Comparison of ENCODE assay signal across 1 cellular context in the genomic region with DNA sequence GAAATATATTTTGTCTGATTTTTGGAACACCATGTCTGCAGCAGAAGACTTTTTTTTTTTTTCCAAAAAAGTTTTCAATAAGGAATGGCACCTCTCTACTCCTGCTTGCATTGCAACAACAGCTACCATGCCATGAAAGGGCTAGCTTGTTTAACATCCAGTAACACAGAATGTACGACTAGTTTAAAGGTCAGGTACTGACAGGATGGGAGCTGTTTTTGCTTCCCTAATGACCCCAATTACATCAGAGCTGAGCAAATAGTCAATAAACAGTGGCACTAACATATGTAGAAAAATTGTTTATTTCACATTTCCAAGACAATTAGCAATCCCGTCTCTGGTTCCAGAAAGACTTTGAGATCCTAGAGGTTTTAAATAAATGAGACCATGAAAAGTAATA.
TF ChIP-seq lines count a peak whose summit lies in the region.

No MANE protein-coding gene starts in this region.

TF ChIP-seq in liver, 16 proteins besides CTCF, POLR2A, EP300 and RAD21 (continued from another document):
- TF ChIP-seq, protein P1, sequence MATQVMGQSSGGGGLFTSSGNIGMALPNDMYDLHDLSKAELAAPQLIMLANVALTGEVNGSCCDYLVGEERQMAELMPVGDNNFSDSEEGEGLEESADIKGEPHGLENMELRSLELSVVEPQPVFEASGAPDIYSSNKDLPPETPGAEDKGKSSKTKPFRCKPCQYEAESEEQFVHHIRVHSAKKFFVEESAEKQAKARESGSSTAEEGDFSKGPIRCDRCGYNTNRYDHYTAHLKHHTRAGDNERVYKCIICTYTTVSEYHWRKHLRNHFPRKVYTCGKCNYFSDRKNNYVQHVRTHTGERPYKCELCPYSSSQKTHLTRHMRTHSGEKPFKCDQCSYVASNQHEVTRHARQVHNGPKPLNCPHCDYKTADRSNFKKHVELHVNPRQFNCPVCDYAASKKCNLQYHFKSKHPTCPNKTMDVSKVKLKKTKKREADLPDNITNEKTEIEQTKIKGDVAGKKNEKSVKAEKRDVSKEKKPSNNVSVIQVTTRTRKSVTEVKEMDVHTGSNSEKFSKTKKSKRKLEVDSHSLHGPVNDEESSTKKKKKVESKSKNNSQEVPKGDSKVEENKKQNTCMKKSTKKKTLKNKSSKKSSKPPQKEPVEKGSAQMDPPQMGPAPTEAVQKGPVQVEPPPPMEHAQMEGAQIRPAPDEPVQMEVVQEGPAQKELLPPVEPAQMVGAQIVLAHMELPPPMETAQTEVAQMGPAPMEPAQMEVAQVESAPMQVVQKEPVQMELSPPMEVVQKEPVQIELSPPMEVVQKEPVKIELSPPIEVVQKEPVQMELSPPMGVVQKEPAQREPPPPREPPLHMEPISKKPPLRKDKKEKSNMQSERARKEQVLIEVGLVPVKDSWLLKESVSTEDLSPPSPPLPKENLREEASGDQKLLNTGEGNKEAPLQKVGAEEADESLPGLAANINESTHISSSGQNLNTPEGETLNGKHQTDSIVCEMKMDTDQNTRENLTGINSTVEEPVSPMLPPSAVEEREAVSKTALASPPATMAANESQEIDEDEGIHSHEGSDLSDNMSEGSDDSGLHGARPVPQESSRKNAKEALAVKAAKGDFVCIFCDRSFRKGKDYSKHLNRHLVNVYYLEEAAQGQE (IDR thresholded peaks at IDR 0.05), result no peak
- TF ChIP-seq SP1 (IDR thresholded peaks at IDR 0.05) (peak; percentile 61), NR2F2 (IDR thresholded peaks at IDR 0.05) (peak; percentile 32), GABPA (IDR thresholded peaks at IDR 0.05 in 1 of 2, conservative IDR thresholded peaks at IDR 0.05 in 1 of 2) (no peak), JUND (IDR thresholded peaks at IDR 0.05) (no peak), HNF4G (IDR thresholded peaks at IDR 0.05) (no peak), RXRA (IDR thresholded peaks at IDR 0.05) (peak; percentile 76 to 82)
- TF ChIP-seq, protein P2, sequence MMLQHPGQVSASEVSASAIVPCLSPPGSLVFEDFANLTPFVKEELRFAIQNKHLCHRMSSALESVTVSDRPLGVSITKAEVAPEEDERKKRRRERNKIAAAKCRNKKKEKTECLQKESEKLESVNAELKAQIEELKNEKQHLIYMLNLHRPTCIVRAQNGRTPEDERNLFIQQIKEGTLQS (IDR thresholded peaks at IDR 0.05), result no peak
